8 cellular contexts compared by ENCODE assay signal in the genomic region with DNA sequence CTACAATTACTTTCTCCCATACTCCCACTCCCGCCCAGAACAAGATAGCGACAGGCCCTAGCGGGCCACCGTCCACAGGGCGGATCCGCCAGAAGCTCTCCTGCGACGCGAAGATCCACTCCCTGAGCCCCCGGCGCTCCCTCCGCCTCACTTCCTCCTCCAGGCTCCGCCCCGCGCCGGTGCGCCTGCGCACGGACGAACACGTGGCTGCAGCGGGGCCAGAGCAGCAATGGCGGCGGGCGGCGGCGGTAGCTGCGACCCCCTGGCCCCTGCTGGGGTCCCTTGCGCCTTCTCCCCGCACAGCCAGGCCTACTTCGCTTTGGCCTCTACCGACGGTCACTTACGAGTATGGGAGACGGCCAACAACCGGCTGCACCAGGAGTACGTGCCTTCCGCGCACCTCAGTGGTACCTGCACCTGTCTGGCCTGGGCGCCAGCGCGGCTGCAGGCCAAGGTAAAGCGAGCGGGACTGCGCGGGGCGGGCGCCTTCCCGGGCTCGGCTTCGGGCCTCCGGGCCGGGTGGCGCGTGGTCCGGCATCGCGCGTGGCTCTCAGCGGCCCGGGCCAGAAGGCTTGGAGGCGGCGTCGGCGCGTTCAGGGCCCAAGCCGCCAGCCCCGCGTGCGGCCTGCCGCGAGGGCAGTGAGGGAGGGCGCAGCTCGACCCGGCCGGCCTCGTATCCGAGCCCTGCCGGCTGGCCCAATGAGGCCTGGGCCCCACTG. TPM values are rescaled to one million over a fixed set of nuclear protein-coding genes. Genes with fewer than 3 reads are reported as not detected.
DNase-seq lines count a peak whose midpoint lies in the region; ATAC-seq and TF ChIP-seq lines count a peak whose summit lies in the region.

A gene with protein sequence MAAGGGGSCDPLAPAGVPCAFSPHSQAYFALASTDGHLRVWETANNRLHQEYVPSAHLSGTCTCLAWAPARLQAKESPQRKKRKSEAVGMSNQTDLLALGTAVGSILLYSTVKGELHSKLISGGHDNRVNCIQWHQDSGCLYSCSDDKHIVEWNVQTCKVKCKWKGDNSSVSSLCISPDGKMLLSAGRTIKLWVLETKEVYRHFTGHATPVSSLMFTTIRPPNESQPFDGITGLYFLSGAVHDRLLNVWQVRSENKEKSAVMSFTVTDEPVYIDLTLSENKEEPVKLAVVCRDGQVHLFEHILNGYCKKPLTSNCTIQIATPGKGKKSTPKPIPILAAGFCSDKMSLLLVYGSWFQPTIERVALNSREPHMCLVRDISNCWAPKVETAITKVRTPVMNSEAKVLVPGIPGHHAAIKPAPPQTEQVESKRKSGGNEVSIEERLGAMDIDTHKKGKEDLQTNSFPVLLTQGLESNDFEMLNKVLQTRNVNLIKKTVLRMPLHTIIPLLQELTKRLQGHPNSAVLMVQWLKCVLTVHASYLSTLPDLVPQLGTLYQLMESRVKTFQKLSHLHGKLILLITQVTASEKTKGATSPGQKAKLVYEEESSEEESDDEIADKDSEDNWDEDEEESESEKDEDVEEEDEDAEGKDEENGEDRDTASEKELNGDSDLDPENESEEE (plus strand): TSS at position 198 of the 719 bp plus-strand sequence. CDS start 32 bp downstream, at position 230.

- peaks cover 7% of the 10 kb centered on the region for H3K27me3 Mint-ChIP-seq in progenitor cell of endocrine pancreas

- in situ Hi-C loops in GM13976 (cut with MboI; ENCODE audit: low sequenced_read_pairs, unreplicated experiment): no loop called here

- peaks cover 29% of the 10 kb centered on the region for H3K4me1 Mint-ChIP-seq in progenitor cell of endocrine pancreas (ENCODE audit: low read depth)

- H3K9me3 Mint-ChIP-seq in progenitor cell of endocrine pancreas (ENCODE audit: low read depth): no peaks in the 10 kb centered on the region

- ATAC-seq in HG02870 (IDR thresholded peaks at IDR 0.05; ENCODE audit: unreplicated experiment) (peak; percentile 86), left cardiac atrium (peak; percentile 98 to 99)

- H3K36me3 Mint-ChIP-seq in progenitor cell of endocrine pancreas (ENCODE audit: insufficient read depth): no peaks in the 10 kb centered on the region

- TF ChIP-seq CTCF in GM13976 (IDR thresholded peaks at IDR 0.05; ENCODE audit: borderline replicate concordance, control extremely low read depth, extremely low read depth, insufficient read depth, missing control alignments): no peak
- no peak for TF ChIP-seq CTCF in progenitor cell of endocrine pancreas (IDR thresholded peaks at IDR 0.05; ENCODE audit: unreplicated experiment)

- DNase-seq in GM13976 (ENCODE audit: low spot score) (peak; percentile 98), NCI-H146 treated with DMSO at 0.1 percent for 48 hours (lab: John Stamatoyannopoulos, UW; ENCODE audit: unreplicated experiment) (peak; percentile 96), amniotic epithelial cell (ENCODE audit: low read depth) (peak; percentile 99), left cardiac atrium (peak; percentile 98), progenitor cell of endocrine pancreas (ENCODE audit: low spot score, unreplicated experiment) (peak; percentile 97), ureter (ENCODE audit: low spot score) (peak; percentile 97)

- intact Hi-C loops in T-helper 1 cell treated with Interleukin-12 subunit alpha and Interleukin-12 subunit beta and Interleukin-4 antibody, amounts not matched to agents 30 ng/mL and 1 ng/mL, for 36 hours (cut with micrococcal nuclease): loop anchor here (1.0 to 5.0 kb wide), 11 partner anchors 24 to 1822 kb away; a partner anchor contains a TSS
- intact Hi-C loops in left cardiac atrium (cut with DNase I): no loop called here

- H3K4me3 Mint-ChIP-seq in progenitor cell of endocrine pancreas (ENCODE audit: low read depth): peak within 1 kb of the TSS; percentile 85

- peak within 1 kb of the TSS; percentile 96 for H3K27ac Mint-ChIP-seq in progenitor cell of endocrine pancreas

RNA-seq across cellular contexts. Expression of the gene that starts here (rescaled TPM):
- total RNA-seq in T-helper 1 cell treated with Interleukin-12 subunit alpha and Interleukin-12 subunit beta and Interleukin-4 antibody, amounts not matched to agents 30 ng/mL and 1 ng/mL, for 36 hours: 90.2 and 92.5 TPM in 2 replicates
- total RNA-seq in left cardiac atrium (10 to 100 TPM; 17.9 to 43.4 TPM), progenitor cell of endocrine pancreas (57.2 and 60.7 TPM in 2 replicates), ureter (92.4 TPM)

Comparison
In these comparisons a context has a peak if more than half of its experiments do, and no peak if none do; other contexts are left out.
1. Peak in every context shown above with its lines: DNase-seq and ATAC-seq.